1 cellular context compared by ENCODE assay signal in genomic region chr1:174652496-174653280, GRCh38.
TF ChIP-seq lines count a peak whose summit lies in the region.

No MANE protein-coding gene starts in this region.

TF ChIP-seq in K562, 482 proteins besides CTCF, POLR2A, EP300 and RAD21:
- TF ChIP-seq RFX1 (IDR thresholded peaks at IDR 0.05) (peak; percentile 34; the same call in 1 of the 2 replicates), ZFP91 (CRISPR knock-in tag; IDR thresholded peaks at IDR 0.05) (no peak)
